In genomic region chr7:55361560-55361959, GRCh38 we compare ENCODE assay signal across 28 cellular contexts.
"Had no signal": no experiment of that assay in that cellular context is flagged by ENCODE, and none has a peak within 500 bp of the region (broad histone marks: within the 10 kb centered on the region; RNA-seq: fewer than 3 reads in every experiment).

No MANE protein-coding gene starts in this region.

- ATAC-seq: left colon; left lung; lower lobe of right lung; naive thymus-derived CD8-positive, alpha-beta T cell; right cardiac atrium; sciatic nerve; stimulated activated naive B cell treated with anti-CD40 and anti-IgM and Interleukin-4, amounts not matched to agents 10 μg/mL and 1 μg/mL and 100 μg/mL, for 72 hours; stimulated activated naive CD8-positive, alpha-beta T cell treated with anti-CD3 and anti-CD28 coated beads, Interleukin-15, Interleukin-2, amounts not matched to agents 100 U/mL and 50 U/mL, for 24 hours; upper lobe of right lung had no signal

- H3K36me3 Mint-ChIP-seq: immature natural killer cell; naive thymus-derived CD8-positive, alpha-beta T cell; neural progenitor cell had no signal

- H3K36me3 ChIP-seq: left lung, lower lobe of right lung, neural progenitor cell, neutrophil, ovary, stomach, thyroid gland, transverse colon, upper lobe of right lung had no signal

- H3K27ac Mint-ChIP-seq: immature natural killer cell; neural progenitor cell; progenitor cell of endocrine pancreas; stimulated activated naive B cell treated with anti-CD40 and anti-IgM and Interleukin-4, amounts not matched to agents 10 μg/mL and 1 μg/mL and 100 μg/mL, for 72 hours had no signal

- H3K4me3 Mint-ChIP-seq: immature natural killer cell; stimulated activated naive B cell treated with anti-CD40 and anti-IgM and Interleukin-4, amounts not matched to agents 10 μg/mL and 1 μg/mL and 100 μg/mL, for 72 hours had no signal

- H3K9me3 ChIP-seq: left lung, lower lobe of right lung, neutrophil, ovary, stomach, testis, thyroid gland, transverse colon, upper lobe of right lung had no signal

- H3K4me3 ChIP-seq: left lung, lower lobe of right lung, neural progenitor cell, ovary, skin epidermis, stomach, testis, thyroid gland, transverse colon, upper lobe of right lung had no signal

- H3K27me3 ChIP-seq: neural progenitor cell, ovary, testis, thyroid gland, transverse colon, upper lobe of right lung had no signal

- H3K4me1 ChIP-seq: testis had no signal

- H3K9me3 Mint-ChIP-seq: immature natural killer cell; naive thymus-derived CD8-positive, alpha-beta T cell; neural progenitor cell had no signal

- DNase-seq: hypothalamus; immature natural killer cell; kidney; left colon; left lung; lower lobe of right lung; mammary epithelial cell; mesenchymal stem cell; naive thymus-derived CD8-positive, alpha-beta T cell; occipital lobe; ovary; right cardiac atrium; stimulated activated CD4-positive, alpha-beta T cell treated with anti-CD3 and anti-CD28 coated beads, Interleukin-12 subunit alpha, Interleukin-12 subunit beta, amount 100 ng/mL, for 4 hours; stimulated activated CD4-positive, alpha-beta T cell treated with anti-CD3 and anti-CD28 coated beads, Interleukin-15, amount 100 ng/mL, for 24 hours; stimulated activated CD4-positive, alpha-beta T cell treated with anti-CD3 and anti-CD28 coated beads, Interleukin-2, amount 100 ng/mL, for 24 hours; stimulated activated CD4-positive, alpha-beta T cell treated with anti-CD3 and anti-CD28 coated beads, Interleukin-4, amount 100 ng/mL, for 1 hour; stimulated activated naive B cell treated with anti-CD40 and anti-IgM and Interleukin-4, amounts not matched to agents 10 μg/mL and 1 μg/mL and 100 μg/mL, for 72 hours; stimulated activated naive CD8-positive, alpha-beta T cell treated with anti-CD3 and anti-CD28 coated beads, Interleukin-15, Interleukin-2, amounts not matched to agents 100 U/mL and 50 U/mL, for 24 hours; stomach; testis; thyroid gland; transverse colon; upper lobe of right lung had no signal

- H3K27ac ChIP-seq: left lung, lower lobe of right lung, neural progenitor cell, neutrophil, ovary, skin epidermis, stomach, testis, thyroid gland, transverse colon, upper lobe of right lung had no signal
